ENCODE assay signal across 16 cellular contexts in the genomic region with DNA sequence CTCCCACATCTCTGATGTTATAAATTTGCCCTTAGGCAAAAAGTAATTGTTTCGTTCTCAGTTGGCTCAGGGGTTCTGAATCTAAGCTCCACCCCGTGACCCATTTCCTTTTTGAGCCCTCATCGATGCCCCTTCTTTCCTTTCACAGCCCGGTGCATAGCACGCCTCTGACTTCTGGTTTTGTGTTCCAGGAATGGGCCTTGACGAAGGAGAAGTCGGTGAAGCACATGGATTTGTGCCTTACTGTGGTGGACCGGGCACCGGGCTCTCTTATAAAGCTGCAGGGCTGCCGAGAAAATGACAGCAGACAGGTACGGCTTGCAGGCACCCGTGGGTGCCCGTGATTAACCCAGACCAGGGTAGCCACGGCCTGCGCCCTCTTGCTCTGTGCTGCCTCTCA.
DNase-seq lines count a peak whose midpoint lies in the region; ATAC-seq and TF ChIP-seq lines count a peak whose summit lies in the region.
"Had no signal": no experiment of that assay in that cellular context is flagged by ENCODE, and none has a peak within 500 bp of the region (broad histone marks: within the 10 kb centered on the region; RNA-seq: fewer than 3 reads in every experiment).

No MANE protein-coding gene starts in this region.

- DNase-seq in activated naive CD4-positive, alpha-beta T cell treated with anti-CD3 and anti-CD28 coated beads, Interleukin-2, amount 10 ng/mL, durations not matched to agents 7 days and 5 days = no peak
- no peak for DNase-seq in activated naive CD4-positive, alpha-beta T cell treated with Interleukin-2 at 50 U/mL for 16 hours
- no peak for DNase-seq in activated B cell treated with CpG ODN at 0.5 μM for 24 hours
- no peak for DNase-seq in immature natural killer cell
- peak in 1 of 2 donors; percentile 42 for DNase-seq in stimulated activated naive CD8-positive, alpha-beta T cell treated with anti-CD3 and anti-CD28 coated beads, Interleukin-15, amount 100 ng/mL, for 72 hours
- no peak for DNase-seq in AG08395 (ENCODE audit: low spot score)
- DNase-seq: activated CD4-positive, CD25-positive, alpha-beta regulatory T cell; DMS153; endodermal cell; H7; NCI-H1417; SK-N-SH had no signal

- no peaks in the 10 kb centered on the region for H3K27me3 Mint-ChIP-seq in activated naive CD4-positive, alpha-beta T cell treated with anti-CD3 and anti-CD28 coated beads, Interleukin-2, amount 10 ng/mL, durations not matched to agents 7 days and 5 days
- no peaks in the 10 kb centered on the region for H3K27me3 Mint-ChIP-seq in activated B cell treated with CpG ODN at 0.5 μM for 24 hours
- peaks cover 0 to 4% (median 2%) of the 10 kb centered on the region in 3 donors for H3K27me3 Mint-ChIP-seq in immature natural killer cell (ENCODE audit: low read depth in 3 of 3)
- H3K27me3 Mint-ChIP-seq in stimulated activated naive CD8-positive, alpha-beta T cell treated with anti-CD3 and anti-CD28 coated beads, Interleukin-15, amount 100 ng/mL, for 72 hours = no peaks in the 10 kb centered on the region
- H3K27me3 Mint-ChIP-seq: IgD-negative memory B cell had no signal

- peak overlapping the region; percentile 72 for H3K27ac Mint-ChIP-seq in activated naive CD4-positive, alpha-beta T cell treated with anti-CD3 and anti-CD28 coated beads, Interleukin-2, amount 10 ng/mL, durations not matched to agents 7 days and 5 days
- H3K27ac Mint-ChIP-seq in activated B cell treated with CpG ODN at 0.5 μM for 24 hours (peak overlapping the region; percentile 71), immature natural killer cell (peak overlapping the region; percentile 14 to 74 (median 60))
- H3K27ac Mint-ChIP-seq in stimulated activated naive CD8-positive, alpha-beta T cell treated with anti-CD3 and anti-CD28 coated beads, Interleukin-15, amount 100 ng/mL, for 72 hours = peak overlapping the region; percentile 79 to 82
- H3K27ac Mint-ChIP-seq: activated T-helper 2 cell treated with anti-CD3 and anti-CD28 coated beads, Interferon-gamma antibody, Interleukin-2, Interleukin-4, amounts not matched to agents 10 μg/mL and 5 μg/mL and 100 μg/mL, durations not matched to agents 14 hours and 24 hours and 36 hours; endodermal cell had no signal

- TF ChIP-seq CTCF in activated B cell treated with CpG ODN at 0.5 μM for 24 hours (IDR thresholded peaks at IDR 0.05) = no peak

- peak overlapping the region; percentile 48 for H3K4me3 Mint-ChIP-seq in activated naive CD4-positive, alpha-beta T cell treated with anti-CD3 and anti-CD28 coated beads, Interleukin-2, amount 10 ng/mL, durations not matched to agents 7 days and 5 days
- peak overlapping the region; percentile 38 for H3K4me3 Mint-ChIP-seq in activated B cell treated with CpG ODN at 0.5 μM for 24 hours
- H3K4me3 Mint-ChIP-seq in immature natural killer cell = peak overlapping the region; percentile 53 to 72 (median 67)
- H3K4me3 Mint-ChIP-seq in stimulated activated naive CD8-positive, alpha-beta T cell treated with anti-CD3 and anti-CD28 coated beads, Interleukin-15, amount 100 ng/mL, for 72 hours = peak overlapping the region; percentile 63 to 77
- H3K4me3 Mint-ChIP-seq: endodermal cell had no signal

- peaks cover 14% of the 10 kb centered on the region for H3K36me3 Mint-ChIP-seq in activated naive CD4-positive, alpha-beta T cell treated with anti-CD3 and anti-CD28 coated beads, Interleukin-2, amount 10 ng/mL, durations not matched to agents 7 days and 5 days
- H3K36me3 Mint-ChIP-seq in activated B cell treated with CpG ODN at 0.5 μM for 24 hours (ENCODE audit: low read depth) = peaks cover 56% of the 10 kb centered on the region
- H3K36me3 Mint-ChIP-seq in immature natural killer cell = peaks cover 3 to 11% (median 7%) of the 10 kb centered on the region in 3 donors

- CTCF ChIA-PET in activated naive CD4-positive, alpha-beta T cell treated with anti-CD3 and anti-CD28 coated beads, Interleukin-2, amount 10 ng/mL, durations not matched to agents 7 days and 5 days (lab: Charles Lee) = interaction anchor here (0.7 to 0.9 kb wide), 2 partner anchors 13 to 164 kb away, joined by 3 to 4 read pairs; no protein-coding TSS in a partner anchor
- CTCF ChIA-PET in activated B cell treated with CpG ODN at 0.5 μM for 24 hours (lab: Charles Lee) = no interaction called here

- no peaks in the 10 kb centered on the region for H3K9me3 Mint-ChIP-seq in activated naive CD4-positive, alpha-beta T cell treated with anti-CD3 and anti-CD28 coated beads, Interleukin-2, amount 10 ng/mL, durations not matched to agents 7 days and 5 days
- H3K9me3 Mint-ChIP-seq in activated B cell treated with CpG ODN at 0.5 μM for 24 hours (no peaks in the 10 kb centered on the region), immature natural killer cell (no peaks in the 10 kb centered on the region)
- no peaks in the 10 kb centered on the region for H3K9me3 Mint-ChIP-seq in stimulated activated naive CD8-positive, alpha-beta T cell treated with anti-CD3 and anti-CD28 coated beads, Interleukin-15, amount 100 ng/mL, for 72 hours
- H3K9me3 Mint-ChIP-seq: activated T-helper 2 cell treated with anti-CD3 and anti-CD28 coated beads, Interferon-gamma antibody, Interleukin-2, Interleukin-4, amounts not matched to agents 10 μg/mL and 5 μg/mL and 100 μg/mL, durations not matched to agents 14 hours and 24 hours and 36 hours; endodermal cell; IgD-negative memory B cell had no signal

- ATAC-seq in activated B cell treated with CpG ODN at 0.5 μM for 24 hours (ENCODE audit: low read depth) (no peak), GM21717 (IDR thresholded peaks at IDR 0.05; ENCODE audit: unreplicated experiment) (no peak), HG03097 (IDR thresholded peaks at IDR 0.05; ENCODE audit: low FRiP score, unreplicated experiment) (no peak)
- peak; percentile 62 for ATAC-seq in stimulated activated naive CD8-positive, alpha-beta T cell treated with anti-CD3 and anti-CD28 coated beads, Interleukin-15, amount 100 ng/mL, for 72 hours

- POLR2A ChIA-PET in activated B cell treated with CpG ODN at 0.5 μM for 24 hours (lab: Charles Lee) = interaction anchor here (0.5 to 1.3 kb wide), 3 partner anchors 30 to 162 kb away, joined by 3 read pairs; no protein-coding TSS in a partner anchor

- intact Hi-C loops in activated B cell treated with CpG ODN at 0.5 μM for 24 hours (cut with micrococcal nuclease) = loop anchor here (5.0 to 10.0 kb wide), 2 partner anchors 33 to 169 kb away; no protein-coding TSS in a partner anchor

- peaks cover 75% of the 10 kb centered on the region for H3K4me1 Mint-ChIP-seq in activated naive CD4-positive, alpha-beta T cell treated with anti-CD3 and anti-CD28 coated beads, Interleukin-2, amount 10 ng/mL, durations not matched to agents 7 days and 5 days
- H3K4me1 Mint-ChIP-seq in activated B cell treated with CpG ODN at 0.5 μM for 24 hours = peaks cover 74% of the 10 kb centered on the region
- H3K4me1 Mint-ChIP-seq in immature natural killer cell = peaks cover 38 to 42% of the 10 kb centered on the region in 2 donors
- H3K4me1 Mint-ChIP-seq in stimulated activated naive CD8-positive, alpha-beta T cell treated with anti-CD3 and anti-CD28 coated beads, Interleukin-15, amount 100 ng/mL, for 72 hours = peaks cover 80% of the 10 kb centered on the region
